ENCODE assay signal across 1 cellular context in the genomic region with DNA sequence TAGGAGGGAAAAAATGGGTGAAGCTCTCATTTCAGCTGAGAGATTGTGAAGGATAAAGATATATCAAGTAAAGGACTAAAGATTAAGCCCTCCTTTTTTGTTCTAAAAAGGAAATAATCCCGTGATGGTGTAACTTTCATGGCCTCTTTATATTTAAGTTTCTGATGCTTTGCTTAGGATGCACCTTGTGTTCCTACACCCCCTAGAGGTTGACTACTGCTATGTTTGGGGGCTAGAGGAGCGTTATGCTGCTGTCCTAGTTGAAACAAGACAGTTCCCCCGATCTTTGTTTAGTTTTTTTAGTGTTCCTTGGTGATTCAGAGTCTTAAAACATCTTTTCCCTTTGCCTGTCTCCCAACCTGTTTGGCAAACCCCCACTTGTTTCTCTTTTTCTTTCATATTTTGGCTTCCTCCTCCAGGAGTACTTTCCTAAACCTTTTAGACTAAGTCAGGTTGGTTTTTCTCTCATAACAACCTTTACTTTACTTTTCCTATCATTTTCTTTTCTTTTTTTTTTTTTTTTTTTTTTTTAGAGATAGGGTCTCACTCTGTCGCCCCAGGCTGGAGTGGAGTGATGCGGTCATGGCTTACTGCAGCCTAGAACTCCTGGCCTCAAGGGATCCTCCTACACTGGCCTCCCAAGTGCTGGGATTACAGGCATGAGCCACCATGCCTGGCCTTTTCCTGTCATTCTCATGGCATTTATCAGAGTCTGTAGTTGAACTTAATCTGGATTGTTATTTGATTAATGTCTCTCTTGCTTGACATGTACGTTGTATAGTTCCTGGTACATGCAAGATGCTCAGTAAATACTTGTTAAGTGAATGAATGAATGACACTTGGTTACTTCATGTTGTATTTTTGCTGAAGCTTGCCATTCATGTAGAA.
TF ChIP-seq lines count a peak whose summit lies in the region.

No MANE protein-coding gene starts in this region.

TF ChIP-seq in GM12878, 131 proteins besides CTCF, POLR2A, EP300 and RAD21:
- TF ChIP-seq ZZZ3 (IDR thresholded peaks at IDR 0.05; ENCODE audit: control insufficient read depth, insufficient read length, low read depth): no peak
- TF ChIP-seq EGR1 (IDR thresholded peaks at IDR 0.05; ENCODE audit: borderline replicate concordance in 1 of 2, low read depth in 2 of 2, low read length in 2 of 2): no peak
- no peak for TF ChIP-seq FOXM1 (IDR thresholded peaks at IDR 0.05; ENCODE audit: low read depth, low read length)
- TF ChIP-seq RBBP5 (conservative IDR thresholded peaks at IDR 0.05): no peak
- TF ChIP-seq, protein P1, sequence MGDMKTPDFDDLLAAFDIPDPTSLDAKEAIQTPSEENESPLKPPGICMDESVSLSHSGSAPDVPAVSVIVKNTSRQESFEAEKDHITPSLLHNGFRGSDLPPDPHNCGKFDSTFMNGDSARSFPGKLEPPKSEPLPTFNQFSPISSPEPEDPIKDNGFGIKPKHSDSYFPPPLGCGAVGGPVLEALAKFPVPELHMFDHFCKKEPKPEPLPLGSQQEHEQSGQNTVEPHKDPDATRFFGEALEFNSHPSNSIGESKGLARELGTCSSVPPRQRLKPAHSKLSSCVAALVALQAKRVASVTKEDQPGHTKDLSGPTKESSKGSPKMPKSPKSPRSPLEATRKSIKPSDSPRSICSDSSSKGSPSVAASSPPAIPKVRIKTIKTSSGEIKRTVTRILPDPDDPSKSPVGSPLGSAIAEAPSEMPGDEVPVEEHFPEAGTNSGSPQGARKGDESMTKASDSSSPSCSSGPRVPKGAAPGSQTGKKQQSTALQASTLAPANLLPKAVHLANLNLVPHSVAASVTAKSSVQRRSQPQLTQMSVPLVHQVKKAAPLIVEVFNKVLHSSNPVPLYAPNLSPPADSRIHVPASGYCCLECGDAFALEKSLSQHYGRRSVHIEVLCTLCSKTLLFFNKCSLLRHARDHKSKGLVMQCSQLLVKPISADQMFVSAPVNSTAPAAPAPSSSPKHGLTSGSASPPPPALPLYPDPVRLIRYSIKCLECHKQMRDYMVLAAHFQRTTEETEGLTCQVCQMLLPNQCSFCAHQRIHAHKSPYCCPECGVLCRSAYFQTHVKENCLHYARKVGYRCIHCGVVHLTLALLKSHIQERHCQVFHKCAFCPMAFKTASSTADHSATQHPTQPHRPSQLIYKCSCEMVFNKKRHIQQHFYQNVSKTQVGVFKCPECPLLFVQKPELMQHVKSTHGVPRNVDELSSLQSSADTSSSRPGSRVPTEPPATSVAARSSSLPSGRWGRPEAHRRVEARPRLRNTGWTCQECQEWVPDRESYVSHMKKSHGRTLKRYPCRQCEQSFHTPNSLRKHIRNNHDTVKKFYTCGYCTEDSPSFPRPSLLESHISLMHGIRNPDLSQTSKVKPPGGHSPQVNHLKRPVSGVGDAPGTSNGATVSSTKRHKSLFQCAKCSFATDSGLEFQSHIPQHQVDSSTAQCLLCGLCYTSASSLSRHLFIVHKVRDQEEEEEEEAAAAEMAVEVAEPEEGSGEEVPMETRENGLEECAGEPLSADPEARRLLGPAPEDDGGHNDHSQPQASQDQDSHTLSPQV (IDR thresholded peaks at IDR 0.05): no peak
- TF ChIP-seq POU2F2 (IDR thresholded peaks at IDR 0.05; ENCODE audit: borderline replicate concordance, low read depth, low read length): 0 out of 3 replicates have a peak, but pooled peaks have one; percentile 13
- peak; percentile 32; the same call in 1 of the 2 replicates for TF ChIP-seq SMC3 (IDR thresholded peaks at IDR 0.05; ENCODE audit: borderline replicate concordance, low read length)
- TF ChIP-seq ZNF207 (IDR thresholded peaks at IDR 0.05; ENCODE audit: borderline replicate concordance): no peak
- 0 out of 2 replicates have a peak, but pooled peaks have one; percentile 43 for TF ChIP-seq HDGF (IDR thresholded peaks at IDR 0.05)
- TF ChIP-seq RELA (IDR thresholded peaks at IDR 0.05; ENCODE audit: borderline replicate concordance, partially characterized antibody): no peak
- TF ChIP-seq SMARCA5 (IDR thresholded peaks at IDR 0.05): peak; percentile 46; the same call in 1 of the 2 replicates
- TF ChIP-seq, protein P2, sequence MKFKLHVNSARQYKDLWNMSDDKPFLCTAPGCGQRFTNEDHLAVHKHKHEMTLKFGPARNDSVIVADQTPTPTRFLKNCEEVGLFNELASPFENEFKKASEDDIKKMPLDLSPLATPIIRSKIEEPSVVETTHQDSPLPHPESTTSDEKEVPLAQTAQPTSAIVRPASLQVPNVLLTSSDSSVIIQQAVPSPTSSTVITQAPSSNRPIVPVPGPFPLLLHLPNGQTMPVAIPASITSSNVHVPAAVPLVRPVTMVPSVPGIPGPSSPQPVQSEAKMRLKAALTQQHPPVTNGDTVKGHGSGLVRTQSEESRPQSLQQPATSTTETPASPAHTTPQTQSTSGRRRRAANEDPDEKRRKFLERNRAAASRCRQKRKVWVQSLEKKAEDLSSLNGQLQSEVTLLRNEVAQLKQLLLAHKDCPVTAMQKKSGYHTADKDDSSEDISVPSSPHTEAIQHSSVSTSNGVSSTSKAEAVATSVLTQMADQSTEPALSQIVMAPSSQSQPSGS (IDR thresholded peaks at IDR 0.05; ENCODE audit: low read length): no peak
- no peak for TF ChIP-seq SUPT20H (IDR thresholded peaks at IDR 0.05; ENCODE audit: borderline replicate concordance, control insufficient read depth, low read depth, low read length)
- TF ChIP-seq PAX5 (IDR thresholded peaks at IDR 0.05; ENCODE audit: borderline replicate concordance, low read depth, low read length): no peak
- TF ChIP-seq KDM1A (IDR thresholded peaks at IDR 0.05; ENCODE audit: borderline replicate concordance): no peak
- no peak for TF ChIP-seq SPI1 (IDR thresholded peaks at IDR 0.05; ENCODE audit: borderline replicate concordance, insufficient read depth, low read depth, low read length)
